Comparison of ENCODE assay signal across 1 cellular context in the genomic region with DNA sequence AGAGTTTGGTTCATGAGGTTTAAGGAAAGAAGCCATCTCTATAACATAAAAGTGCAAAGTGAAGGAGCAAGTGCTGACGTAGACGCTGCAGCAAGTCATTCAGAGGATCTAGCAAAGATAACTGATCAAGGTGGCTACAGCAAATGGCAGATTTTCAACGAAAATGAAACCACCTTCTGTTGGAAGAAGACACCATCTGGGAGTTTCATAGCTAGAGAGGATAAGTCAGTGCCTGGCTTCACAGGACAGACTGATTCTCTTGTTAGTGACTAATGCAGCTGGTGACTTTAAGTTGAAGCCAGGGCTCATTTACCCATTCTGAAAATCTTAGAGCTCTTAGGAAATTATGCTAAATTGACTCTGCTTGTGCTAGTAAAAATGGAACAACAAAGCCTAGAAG.
TF ChIP-seq lines count a peak whose summit lies in the region.

No MANE protein-coding gene starts in this region.

TF ChIP-seq in H1, 55 proteins besides CTCF, POLR2A, EP300 and RAD21:
- no peak for TF ChIP-seq ATF3 (IDR thresholded peaks at IDR 0.05; ENCODE audit: insufficient read depth, low read depth, low read length)
- no peak for TF ChIP-seq MAX (IDR thresholded peaks at IDR 0.05)
- TF ChIP-seq TEAD4 (IDR thresholded peaks at IDR 0.05; ENCODE audit: low read depth, low read length): no peak
- no peak for TF ChIP-seq HDAC2 (IDR thresholded peaks at IDR 0.05; ENCODE audit: borderline replicate concordance in 1 of 2, low read depth in 2 of 2, low read length in 2 of 2)
- no peak for TF ChIP-seq KDM5A (IDR thresholded peaks at IDR 0.05; ENCODE audit: low read length)
- TF ChIP-seq GABPA (IDR thresholded peaks at IDR 0.05; ENCODE audit: borderline replicate concordance, insufficient read depth, low read length): no peak
- TF ChIP-seq ASH2L (IDR thresholded peaks at IDR 0.05; ENCODE audit: low read length): no peak
- no peak for TF ChIP-seq SRF (IDR thresholded peaks at IDR 0.05; ENCODE audit: low read depth, low read length)
- TF ChIP-seq HDAC6 (IDR thresholded peaks at IDR 0.05; ENCODE audit: low read depth, low read length): no peak
- no peak for TF ChIP-seq CBX5 (IDR thresholded peaks at IDR 0.05; ENCODE audit: low read depth, low read length)
- TF ChIP-seq, protein P1, sequence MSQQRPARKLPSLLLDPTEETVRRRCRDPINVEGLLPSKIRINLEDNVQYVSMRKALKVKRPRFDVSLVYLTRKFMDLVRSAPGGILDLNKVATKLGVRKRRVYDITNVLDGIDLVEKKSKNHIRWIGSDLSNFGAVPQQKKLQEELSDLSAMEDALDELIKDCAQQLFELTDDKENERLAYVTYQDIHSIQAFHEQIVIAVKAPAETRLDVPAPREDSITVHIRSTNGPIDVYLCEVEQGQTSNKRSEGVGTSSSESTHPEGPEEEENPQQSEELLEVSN (IDR thresholded peaks at IDR 0.05): no peak
- no peak for TF ChIP-seq POU5F1 (IDR thresholded peaks at IDR 0.05; ENCODE audit: low read depth, low read length)
- no peak for TF ChIP-seq PHF8 (conservative IDR thresholded peaks at IDR 0.05; ENCODE audit: low read depth, low read length)
- TF ChIP-seq USF2 (IDR thresholded peaks at IDR 0.05; ENCODE audit: low read length): no peak
- TF ChIP-seq SIN3A (conservative IDR thresholded peaks at IDR 0.05 in 1 of 2, IDR thresholded peaks at IDR 0.05 in 1 of 2; ENCODE audit: low read depth in 1 of 2, low read length in 2 of 2): no peak
- no peak for TF ChIP-seq SAP30 (IDR thresholded peaks at IDR 0.05; ENCODE audit: insufficient read depth, insufficient replicate concordance, low read length)
- no peak for TF ChIP-seq ZNF274 (IDR thresholded peaks at IDR 0.05; ENCODE audit: borderline replicate concordance, extremely low read depth, low read length)
- no peak for TF ChIP-seq BACH1 (IDR thresholded peaks at IDR 0.05; ENCODE audit: low read length)
- TF ChIP-seq, protein P2, sequence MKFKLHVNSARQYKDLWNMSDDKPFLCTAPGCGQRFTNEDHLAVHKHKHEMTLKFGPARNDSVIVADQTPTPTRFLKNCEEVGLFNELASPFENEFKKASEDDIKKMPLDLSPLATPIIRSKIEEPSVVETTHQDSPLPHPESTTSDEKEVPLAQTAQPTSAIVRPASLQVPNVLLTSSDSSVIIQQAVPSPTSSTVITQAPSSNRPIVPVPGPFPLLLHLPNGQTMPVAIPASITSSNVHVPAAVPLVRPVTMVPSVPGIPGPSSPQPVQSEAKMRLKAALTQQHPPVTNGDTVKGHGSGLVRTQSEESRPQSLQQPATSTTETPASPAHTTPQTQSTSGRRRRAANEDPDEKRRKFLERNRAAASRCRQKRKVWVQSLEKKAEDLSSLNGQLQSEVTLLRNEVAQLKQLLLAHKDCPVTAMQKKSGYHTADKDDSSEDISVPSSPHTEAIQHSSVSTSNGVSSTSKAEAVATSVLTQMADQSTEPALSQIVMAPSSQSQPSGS (IDR thresholded peaks at IDR 0.05; ENCODE audit: low read length): no peak
